12 cellular contexts compared by ENCODE assay signal in genomic region chr11:75767793-75768111, GRCh38. TPM values are rescaled to one million over a fixed set of nuclear protein-coding genes. Genes with fewer than 3 reads are reported as not detected.
DNase-seq lines count a peak whose midpoint lies in the region; ATAC-seq, FAIRE-seq and TF ChIP-seq lines count a peak whose summit lies in the region.
"Had no signal": no experiment of that assay in that cellular context is flagged by ENCODE, and none has a peak within 500 bp of the region (broad histone marks: within the 10 kb centered on the region; RNA-seq: fewer than 3 reads in every experiment).

No MANE protein-coding gene starts in this region.

- no peak overlapping the region for H2BK15ac ChIP-seq in mesendoderm (replicated peaks; ENCODE audit: low read depth)

- no peak overlapping the region for H3K23ac ChIP-seq in mesendoderm (ENCODE audit: low read length)

- H3K9ac ChIP-seq in mesendoderm (ENCODE audit: low read length) (no peak overlapping the region), subcutaneous abdominal adipose tissue (ENCODE audit: low read length in 5 of 5) (peak overlapping the region in 2 of 5 donors; percentile 54 to 92)

- no peak for DNase-seq in activated T-cell treated with anti-CD3 and anti-CD28 coated beads, Interleukin-2, amount 50 U/mL, for 72 hours
- no peak for DNase-seq in activated T-cell treated with anti-CD3 and anti-CD28 coated beads, Interleukin-2, amount 50 U/mL, for 1 hour
- DNase-seq in activated naive CD8-positive, alpha-beta T cell treated with anti-CD3 and anti-CD28 coated beads for 36 hours: no peak
- no peak for DNase-seq in mesendoderm
- no peak for DNase-seq in activated T-helper 2 cell treated with anti-CD3 and anti-CD28 coated beads, Interferon-gamma antibody, Interleukin-2, Interleukin-4, amounts not matched to agents 10 μg/mL and 5 μg/mL and 100 μg/mL, durations not matched to agents 14 hours and 24 hours and 36 hours (ENCODE audit: low spot score)
- DNase-seq in D721Med (ENCODE audit: insufficient read length, low spot score): no peak

- H3K27me3 ChIP-seq in mesendoderm (ENCODE audit: insufficient read depth, low read length, poor library complexity): no peaks in the 10 kb centered on the region
- peaks cover 0 to 5% (median 0%) of the 10 kb centered on the region in 5 donors for H3K27me3 ChIP-seq in subcutaneous abdominal adipose tissue (ENCODE audit: control insufficient read depth in 5 of 5, insufficient read depth in 4 of 5, low read length in 5 of 5)

- H3K4ac ChIP-seq in mesendoderm (ENCODE audit: low read depth, low read length): peak overlapping the region; percentile 77

- no peaks in the 10 kb centered on the region for H3K79me1 ChIP-seq in mesendoderm (ENCODE audit: low read length)

- peaks cover 38% of the 10 kb centered on the region for H3K4me1 Mint-ChIP-seq in activated T-cell treated with anti-CD3 and anti-CD28 coated beads, Interleukin-2, amount 50 U/mL, for 72 hours (ENCODE audit: low read depth)
- peaks cover 22% of the 10 kb centered on the region for H3K4me1 Mint-ChIP-seq in activated naive CD8-positive, alpha-beta T cell treated with anti-CD3 and anti-CD28 coated beads for 36 hours
- H3K4me1 Mint-ChIP-seq in activated T-helper 2 cell treated with anti-CD3 and anti-CD28 coated beads, Interferon-gamma antibody, Interleukin-2, Interleukin-4, amounts not matched to agents 10 μg/mL and 5 μg/mL and 100 μg/mL, durations not matched to agents 14 hours and 24 hours and 36 hours (ENCODE audit: low read depth): peaks cover 22% of the 10 kb centered on the region

- no peak overlapping the region for H3K56ac ChIP-seq in mesendoderm (ENCODE audit: low read length)

- FAIRE-seq in D721Med (lab: Jason Lieb, UNC): no peak

- no peak overlapping the region for H3K27ac Mint-ChIP-seq in activated T-cell treated with anti-CD3 and anti-CD28 coated beads, Interleukin-2, amount 50 U/mL, for 72 hours
- H3K27ac Mint-ChIP-seq in activated naive CD8-positive, alpha-beta T cell treated with anti-CD3 and anti-CD28 coated beads for 36 hours: peak overlapping the region; percentile 22
- H3K27ac Mint-ChIP-seq in activated T-helper 2 cell treated with anti-CD3 and anti-CD28 coated beads, Interferon-gamma antibody, Interleukin-2, Interleukin-4, amounts not matched to agents 10 μg/mL and 5 μg/mL and 100 μg/mL, durations not matched to agents 14 hours and 24 hours and 36 hours: no peak overlapping the region

- H3K4me2 ChIP-seq in mesendoderm (ENCODE audit: low read length): no peak overlapping the region

- peak overlapping the region; percentile 60 for H3K18ac ChIP-seq in mesendoderm (ENCODE audit: low read length)

- H3K9me3 ChIP-seq in subcutaneous abdominal adipose tissue (ENCODE audit: control insufficient read depth in 5 of 5, low read length in 5 of 5): no peaks in the 10 kb centered on the region
- H3K9me3 ChIP-seq: HAP-1 had no signal

- no CpG with 5 or more reads among the region's 1 CpG for WGBS in mesendoderm (ENCODE audit: extremely low coverage, insufficient coverage, low lambda C conversion rate)

- H3K27me3 Mint-ChIP-seq in activated T-cell treated with anti-CD3 and anti-CD28 coated beads, Interleukin-2, amount 50 U/mL, for 72 hours (ENCODE audit: low read depth): peaks cover 39% of the 10 kb centered on the region
- H3K27me3 Mint-ChIP-seq in activated naive CD8-positive, alpha-beta T cell treated with anti-CD3 and anti-CD28 coated beads for 36 hours: peaks cover 19% of the 10 kb centered on the region
- peaks cover 26% of the 10 kb centered on the region for H3K27me3 Mint-ChIP-seq in activated T-helper 2 cell treated with anti-CD3 and anti-CD28 coated beads, Interferon-gamma antibody, Interleukin-2, Interleukin-4, amounts not matched to agents 10 μg/mL and 5 μg/mL and 100 μg/mL, durations not matched to agents 14 hours and 24 hours and 36 hours (ENCODE audit: low read depth)

- no peak overlapping the region for H4K5ac ChIP-seq in mesendoderm (ENCODE audit: low read length)

- H3K4me3 ChIP-seq in mesendoderm (ENCODE audit: low read length) (no peak overlapping the region), subcutaneous abdominal adipose tissue (ENCODE audit: low read depth in 1 of 5, low read length in 5 of 5) (peak overlapping the region in 3 of 5 donors; percentile 73 to 79 (median 73))

- H4K8ac ChIP-seq in mesendoderm (ENCODE audit: low read depth, low read length): no peak overlapping the region

- H3K36me3 ChIP-seq in mesendoderm (ENCODE audit: control insufficient read depth, insufficient read depth, low read length) (no peaks in the 10 kb centered on the region), subcutaneous abdominal adipose tissue (ENCODE audit: control insufficient read depth in 5 of 5, insufficient read depth in 5 of 5, low read length in 5 of 5) (no peaks in the 10 kb centered on the region)
- H3K36me3 ChIP-seq: HAP-1 had no signal

- H2AK5ac ChIP-seq in mesendoderm (ENCODE audit: low read length): no peak overlapping the region

- no peaks in the 10 kb centered on the region for H3K9me3 Mint-ChIP-seq in activated T-cell treated with anti-CD3 and anti-CD28 coated beads, Interleukin-2, amount 50 U/mL, for 72 hours
- H3K9me3 Mint-ChIP-seq in activated naive CD8-positive, alpha-beta T cell treated with anti-CD3 and anti-CD28 coated beads for 36 hours: no peaks in the 10 kb centered on the region
- no peaks in the 10 kb centered on the region for H3K9me3 Mint-ChIP-seq in activated T-helper 2 cell treated with anti-CD3 and anti-CD28 coated beads, Interferon-gamma antibody, Interleukin-2, Interleukin-4, amounts not matched to agents 10 μg/mL and 5 μg/mL and 100 μg/mL, durations not matched to agents 14 hours and 24 hours and 36 hours

- H2BK5ac ChIP-seq in mesendoderm (ENCODE audit: low read length): no peak overlapping the region

- no peak for ATAC-seq in activated T-cell treated with anti-CD3 and anti-CD28 coated beads, Interleukin-2, amount 50 U/mL, for 72 hours (replicated peaks in 1 of 2)
- no peak for ATAC-seq in HG02884 (IDR thresholded peaks at IDR 0.05; ENCODE audit: unreplicated experiment)

- no peaks in the 10 kb centered on the region for H3K36me3 Mint-ChIP-seq in activated T-cell treated with anti-CD3 and anti-CD28 coated beads, Interleukin-2, amount 50 U/mL, for 72 hours (ENCODE audit: insufficient read depth in 2 of 2)
- H3K36me3 Mint-ChIP-seq in activated naive CD8-positive, alpha-beta T cell treated with anti-CD3 and anti-CD28 coated beads for 36 hours: no peaks in the 10 kb centered on the region
- H3K36me3 Mint-ChIP-seq in activated T-helper 2 cell treated with anti-CD3 and anti-CD28 coated beads, Interferon-gamma antibody, Interleukin-2, Interleukin-4, amounts not matched to agents 10 μg/mL and 5 μg/mL and 100 μg/mL, durations not matched to agents 14 hours and 24 hours and 36 hours (ENCODE audit: low read depth): no peaks in the 10 kb centered on the region

- H3K4me1 ChIP-seq in mesendoderm (ENCODE audit: control insufficient read depth, low read depth, low read length) (peaks cover 14% of the 10 kb centered on the region), subcutaneous abdominal adipose tissue (ENCODE audit: control insufficient read depth in 5 of 5, insufficient read depth in 5 of 5, low read length in 5 of 5) (peaks cover 7 to 90% (median 89%) of the 10 kb centered on the region in 5 donors)

- H3K79me2 ChIP-seq in mesendoderm (ENCODE audit: control insufficient read depth, insufficient read depth, low read length): no peaks in the 10 kb centered on the region

- H3K4me3 Mint-ChIP-seq in activated T-cell treated with anti-CD3 and anti-CD28 coated beads, Interleukin-2, amount 50 U/mL, for 72 hours: peak overlapping the region; percentile 5 to 84
- peak overlapping the region; percentile 71 for H3K4me3 Mint-ChIP-seq in activated naive CD8-positive, alpha-beta T cell treated with anti-CD3 and anti-CD28 coated beads for 36 hours
- H3K4me3 Mint-ChIP-seq in activated T-helper 2 cell treated with anti-CD3 and anti-CD28 coated beads, Interferon-gamma antibody, Interleukin-2, Interleukin-4, amounts not matched to agents 10 μg/mL and 5 μg/mL and 100 μg/mL, durations not matched to agents 14 hours and 24 hours and 36 hours (ENCODE audit: low read depth): no peak overlapping the region

- H2BK120ac ChIP-seq in mesendoderm (ENCODE audit: low read depth, low read length): no peak overlapping the region

- TF ChIP-seq CTCF in D721Med (IDR thresholded peaks at IDR 0.05; ENCODE audit: insufficient read depth, missing control alignments): no peak

- H3K27ac ChIP-seq in mesendoderm (ENCODE audit: low read depth, low read length): no peak overlapping the region
- peak overlapping the region; percentile 96 for H3K27ac ChIP-seq in subcutaneous abdominal adipose tissue (ENCODE audit: low read depth, low read length)

- intact Hi-C loops in activated T-helper 2 cell treated with anti-CD3 and anti-CD28 coated beads, Interferon-gamma antibody, Interleukin-2, Interleukin-4, amounts not matched to agents 10 μg/mL and 5 μg/mL and 100 μg/mL, durations not matched to agents 14 hours and 24 hours and 36 hours (cut with micrococcal nuclease): loop anchor here (2.0 kb wide), 1 partner anchor 47 kb away; the partner anchor contains the start of gene UVRAG

RNA-seq across cellular contexts. Expression of gene DGAT2, which starts 0.8 kb away (rescaled TPM):
- total RNA-seq in activated T-cell treated with anti-CD3 and anti-CD28 coated beads, Interleukin-2, amount 50 U/mL, for 72 hours: 1 to 10 TPM; 2.8 to 3.4 TPM
- total RNA-seq in activated naive CD8-positive, alpha-beta T cell treated with anti-CD3 and anti-CD28 coated beads for 36 hours: 1 to 10 TPM; 1.6 to 1.9 TPM
- polyA plus RNA-seq in mesendoderm (2013, experiment 1 of 2): 0.62 TPM
- polyA plus RNA-seq in mesendoderm (2013, experiment 2 of 2): 0.63 TPM
- 2.6 and 3.0 TPM in 2 replicates for total RNA-seq in activated T-helper 2 cell treated with anti-CD3 and anti-CD28 coated beads, Interferon-gamma antibody, Interleukin-2, Interleukin-4, amounts not matched to agents 10 μg/mL and 5 μg/mL and 100 μg/mL, durations not matched to agents 14 hours and 24 hours and 36 hours

RNA-seq across cellular contexts. Expression of gene UVRAG, which starts 47.3 kb away (rescaled TPM):
- total RNA-seq in activated T-cell treated with anti-CD3 and anti-CD28 coated beads, Interleukin-2, amount 50 U/mL, for 72 hours: 10 to 100 TPM; 18.6 to 20.7 TPM
- total RNA-seq in activated naive CD8-positive, alpha-beta T cell treated with anti-CD3 and anti-CD28 coated beads for 36 hours: 10 to 100 TPM; 16.8 to 17.7 TPM
- polyA plus RNA-seq in mesendoderm (2013, experiment 1 of 2): 3.3 TPM
- polyA plus RNA-seq in mesendoderm (2013, experiment 2 of 2): 2.8 TPM
- 23.3 and 23.5 TPM in 2 replicates for total RNA-seq in activated T-helper 2 cell treated with anti-CD3 and anti-CD28 coated beads, Interferon-gamma antibody, Interleukin-2, Interleukin-4, amounts not matched to agents 10 μg/mL and 5 μg/mL and 100 μg/mL, durations not matched to agents 14 hours and 24 hours and 36 hours

RNA-seq across cellular contexts. Expression of gene MOGAT2, which starts 50.1 kb away (rescaled TPM):
- total RNA-seq in activated T-cell treated with anti-CD3 and anti-CD28 coated beads, Interleukin-2, amount 50 U/mL, for 72 hours: not detected
- not detected for total RNA-seq in activated naive CD8-positive, alpha-beta T cell treated with anti-CD3 and anti-CD28 coated beads for 36 hours
- polyA plus RNA-seq in mesendoderm (2013, experiment 1 of 2): not detected
- not detected for polyA plus RNA-seq in mesendoderm (2013, experiment 2 of 2)
- not detected in 2 replicates for total RNA-seq in activated T-helper 2 cell treated with anti-CD3 and anti-CD28 coated beads, Interferon-gamma antibody, Interleukin-2, Interleukin-4, amounts not matched to agents 10 μg/mL and 5 μg/mL and 100 μg/mL, durations not matched to agents 14 hours and 24 hours and 36 hours
- total RNA-seq: glomerular endothelial cell, mononuclear cell had no signal
- polyA plus RNA-seq: AG04450 had no signal
